In the genomic region with DNA sequence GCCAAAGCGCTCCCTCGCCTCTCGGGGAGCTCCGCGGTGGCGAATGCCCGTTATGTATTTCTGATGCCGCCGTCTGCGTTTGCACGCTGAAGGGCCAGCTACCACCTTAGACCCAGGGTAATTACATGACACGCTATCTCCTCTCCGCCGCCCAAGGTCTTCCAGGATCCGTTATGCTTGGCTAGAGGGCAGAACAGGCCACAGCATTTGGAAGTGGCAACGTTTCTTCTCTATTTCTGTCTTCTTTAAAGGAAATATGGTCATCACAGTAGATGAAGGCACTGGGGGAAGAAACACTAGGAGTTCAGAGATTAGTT, we compare ENCODE assay signal across 11 cellular contexts. TPM values are rescaled to one million over a fixed set of nuclear protein-coding genes. Genes with fewer than 3 reads are reported as not detected.
DNase-seq lines count a peak whose midpoint lies in the region; TF ChIP-seq lines count a peak whose summit lies in the region.
"Had no signal": no experiment of that assay in that cellular context is flagged by ENCODE, and none has a peak within 500 bp of the region (broad histone marks: within the 10 kb centered on the region; RNA-seq: fewer than 3 reads in every experiment).

No MANE protein-coding gene starts in this region.

- H3K4me3 Mint-ChIP-seq in neural progenitor cell = peak overlapping the region; percentile 99
- H3K4me3 Mint-ChIP-seq: activated T-cell treated with anti-CD3 and anti-CD28 coated beads, Interleukin-2, amount 50 U/mL, for 24 hours; natural killer cell treated with Interleukin-12 subunit alpha and Interleukin-12 subunit beta and Interleukin-15 and Interleukin-18, amount 100 ng/mL, for 72 hours had no signal

- H3K36me3 ChIP-seq in ES-I3 (ENCODE audit: insufficient read depth, low read length) = no peaks in the 10 kb centered on the region
- no peaks in the 10 kb centered on the region for H3K36me3 ChIP-seq in HUES48 (ENCODE audit: control insufficient read depth, insufficient read depth, low read length)
- H3K36me3 ChIP-seq in neural progenitor cell = no peaks in the 10 kb centered on the region
- H3K36me3 ChIP-seq: esophagus squamous epithelium had no signal

- peaks cover 37% of the 10 kb centered on the region for H3K4me1 Mint-ChIP-seq in neural progenitor cell

- H3K79me2 ChIP-seq in neural progenitor cell (ENCODE audit: low read depth) = no peaks in the 10 kb centered on the region

- peak overlapping the region; percentile 83 for H3K27ac Mint-ChIP-seq in neural progenitor cell
- H3K27ac Mint-ChIP-seq: activated T-cell treated with anti-CD3 and anti-CD28 coated beads, Interleukin-2, amount 50 U/mL, for 24 hours; natural killer cell treated with Interleukin-12 subunit alpha and Interleukin-12 subunit beta and Interleukin-15 and Interleukin-18, amount 100 ng/mL, for 72 hours had no signal

- DNase-seq in dorsolateral prefrontal cortex = no peak
- DNase-seq in neural progenitor cell (ENCODE audit: low spot score) = no peak
- DNase-seq in activated naive CD4-positive, alpha-beta T cell treated with Interleukin-2 at 50 U/mL for 16 hours = no peak
- no peak for DNase-seq in NCI-H774 (lab: John Stamatoyannopoulos, UW)
- no peak for DNase-seq in Kasumi-1 (lab: John Stamatoyannopoulos, UW)
- DNase-seq: activated T-cell treated with anti-CD3 and anti-CD28 coated beads, Interleukin-2, amount 50 U/mL, for 24 hours; esophagus squamous epithelium; NCI-H2029 treated with DMSO at 0.1 percent for 48 hours had no signal

- intact Hi-C loops in dorsolateral prefrontal cortex (cut with DNase I) = no loop called here

- peak overlapping the region; percentile 78 for H3K9ac ChIP-seq in ES-I3 (ENCODE audit: low read depth, low read length)
- H3K9ac ChIP-seq in HUES48 (ENCODE audit: low read depth, low read length) = no peak overlapping the region
- no peak overlapping the region for H3K9ac ChIP-seq in neural progenitor cell

- peak overlapping the region; percentile 96 for H2AFZ ChIP-seq in neural progenitor cell (replicated peaks)

- H3K9me3 ChIP-seq in ES-I3 (ENCODE audit: control insufficient read depth, insufficient read depth, low read length) = no peaks in the 10 kb centered on the region
- H3K9me3 ChIP-seq in HUES48 (ENCODE audit: control insufficient read depth, insufficient read depth, low read length) = no peaks in the 10 kb centered on the region
- H3K9me3 ChIP-seq in neural progenitor cell (ENCODE audit: low read depth) = no peaks in the 10 kb centered on the region
- H3K9me3 ChIP-seq: esophagus squamous epithelium had no signal

- peaks cover 13% of the 10 kb centered on the region for H3F3A ChIP-seq in neural progenitor cell (ENCODE audit: low read depth)

- no peaks in the 10 kb centered on the region for H3K9me3 Mint-ChIP-seq in neural progenitor cell
- H3K9me3 Mint-ChIP-seq: activated T-cell treated with anti-CD3 and anti-CD28 coated beads, Interleukin-2, amount 50 U/mL, for 24 hours; natural killer cell treated with Interleukin-12 subunit alpha and Interleukin-12 subunit beta and Interleukin-15 and Interleukin-18, amount 100 ng/mL, for 72 hours had no signal

- peaks cover 15% of the 10 kb centered on the region for H4K20me1 ChIP-seq in neural progenitor cell (ENCODE audit: low read depth)

- H3K36me3 Mint-ChIP-seq in neural progenitor cell = no peaks in the 10 kb centered on the region

- H3K27me3 Mint-ChIP-seq in neural progenitor cell (ENCODE audit: insufficient read depth, low read depth) = peaks cover 6% of the 10 kb centered on the region

- H3K27me3 ChIP-seq in HUES48 (ENCODE audit: control insufficient read depth, insufficient read depth, low read length) = peaks cover 68% of the 10 kb centered on the region
- peaks cover 0 to 49% (median 4%) of the 10 kb centered on the region in 45 donors for H3K27me3 ChIP-seq in dorsolateral prefrontal cortex
- H3K27me3 ChIP-seq in neural progenitor cell = peaks cover 87% of the 10 kb centered on the region

- H3K4me1 ChIP-seq in ES-I3 (ENCODE audit: insufficient read depth, low read length) = peaks cover 3% of the 10 kb centered on the region; the same call in 1 of the 2 replicates
- H3K4me1 ChIP-seq in HUES48 (ENCODE audit: control insufficient read depth, insufficient read depth, low read length) = peaks cover 6% of the 10 kb centered on the region; the same call in 1 of the 2 replicates
- peaks cover 5% of the 10 kb centered on the region for H3K4me1 ChIP-seq in neural progenitor cell

- peak overlapping the region; percentile 78 for H3K4me3 ChIP-seq in HUES48 (ENCODE audit: low read depth, low read length)
- peak overlapping the region; percentile 48 to 80 (median 65) for H3K4me3 ChIP-seq in dorsolateral prefrontal cortex
- H3K4me3 ChIP-seq in neural progenitor cell = peak overlapping the region; percentile 72

- H3K4me2 ChIP-seq in neural progenitor cell = peak overlapping the region; percentile 95

- TF ChIP-seq CTCF in dorsolateral prefrontal cortex (IDR thresholded peaks at IDR 0.05 in 54 of 56, conservative IDR thresholded peaks at IDR 0.05 in 2 of 56; ENCODE audit: low read depth in 1 of 56, partially characterized antibody in 56 of 56) (no peak), neural progenitor cell (IDR thresholded peaks at IDR 0.05) (no peak)

- H3K27ac ChIP-seq in HUES48 (ENCODE audit: low read depth, low read length) = no peak overlapping the region
- H3K27ac ChIP-seq in dorsolateral prefrontal cortex = peak overlapping the region in 56 of 59 donors; percentile 53 to 95 (median 84)
- H3K27ac ChIP-seq in neural progenitor cell = no peak overlapping the region
- H3K27ac ChIP-seq: esophagus squamous epithelium had no signal

RNA-seq across cellular contexts. Expression of gene MDGA2, which starts 0.9 kb away (rescaled TPM):
- total RNA-seq in dorsolateral prefrontal cortex (10 to 100 TPM; 13.8 to 45.8 (median 30.9) TPM), neural progenitor cell (ENCODE audit: low replicate concordance) (0.77 and 1.0 TPM in 2 replicates)
- total RNA-seq: esophagus squamous epithelium; natural killer cell treated with Interleukin-12 subunit alpha and Interleukin-12 subunit beta and Interleukin-15 and Interleukin-18, amount 100 ng/mL, for 72 hours had no signal

Comparison
In these comparisons a context has a peak if more than half of its experiments do, and no peak if none do; other contexts are left out.
1. H3K27ac ChIP-seq: peak in dorsolateral prefrontal cortex (56 of 59); none in HUES48 (single experiment) and neural progenitor cell (single experiment).
2. Peak in every context shown above with its lines, with median percentiles within 50 percentile points of each other: H3K4me3 ChIP-seq.